25 cellular contexts compared by ENCODE assay signal in genomic region chr10:110483633-110484032, GRCh38.
"Had no signal": no experiment of that assay in that cellular context is flagged by ENCODE, and none has a peak within 500 bp of the region (broad histone marks: within the 10 kb centered on the region; RNA-seq: fewer than 3 reads in every experiment).

No MANE protein-coding gene starts in this region.

- H3K27ac ChIP-seq: esophagus muscularis mucosa, lower lobe of right lung, sigmoid colon, transverse colon, uterus had no signal

- H3K4me1 ChIP-seq: lower lobe of right lung, transverse colon, uterus had no signal

- H3K27ac Mint-ChIP-seq: activated naive CD8-positive, alpha-beta T cell treated with anti-CD3 and anti-CD28 coated beads for 36 hours; activated T-helper 2 cell treated with anti-CD3 and anti-CD28 coated beads, Interferon-gamma antibody, Interleukin-2, Interleukin-4, amounts not matched to agents 10 μg/mL and 5 μg/mL and 100 μg/mL, durations not matched to agents 14 hours and 24 hours and 36 hours; naive thymus-derived CD4-positive, alpha-beta T cell; stimulated activated naive B cell treated with anti-CD40 and anti-IgM and Interleukin-4, amounts not matched to agents 10 μg/mL and 1 μg/mL and 100 μg/mL, for 72 hours; T-helper 17 cell had no signal

- DNase-seq: activated CD4-positive, alpha-beta T cell treated with anti-CD3 and anti-CD28 coated beads for 1 hour; activated CD8-positive, alpha-beta memory T cell treated with anti-CD3 and anti-CD28 coated beads, Interleukin-2, amount 50 U/mL, for 48 hours; activated naive CD4-positive, alpha-beta T cell; activated naive CD8-positive, alpha-beta T cell treated with anti-CD3 and anti-CD28 coated beads for 36 hours; activated T-cell treated with anti-CD3 and anti-CD28 coated beads, Interleukin-2, amount 50 U/mL, for 4 hours; central memory CD4-positive, alpha-beta T cell; effector memory CD4-positive, alpha-beta T cell; hypothalamus; lower lobe of right lung; naive thymus-derived CD4-positive, alpha-beta T cell; occipital lobe; sigmoid colon; stimulated activated CD4-positive, alpha-beta T cell treated with anti-CD3 and anti-CD28 coated beads, Interleukin-2, amount 100 ng/mL, for 48 hours; stimulated activated CD8-positive, alpha-beta memory T cell treated with anti-CD3 and anti-CD28 coated beads, Interleukin-4, amount 100 ng/mL, for 48 hours; stimulated activated naive B cell treated with anti-CD40 and anti-IgM and Interleukin-4, amounts not matched to agents 10 μg/mL and 1 μg/mL and 100 μg/mL, for 72 hours; T-helper 17 cell; transverse colon; uterus had no signal

- H3K36me3 ChIP-seq: esophagus muscularis mucosa, lower lobe of right lung, sigmoid colon, transverse colon, uterus had no signal

- H3K27me3 ChIP-seq: esophagus muscularis mucosa, sigmoid colon, uterus had no signal

- H3K4me3 ChIP-seq: esophagus muscularis mucosa, lower lobe of right lung, sigmoid colon, transverse colon, uterus had no signal

- FAIRE-seq: astrocyte, endothelial cell of umbilical vein, frontal cortex, islet of Langerhans had no signal

- H3K36me3 Mint-ChIP-seq: activated naive CD8-positive, alpha-beta T cell treated with anti-CD3 and anti-CD28 coated beads for 36 hours had no signal

- ATAC-seq: activated T-cell treated with anti-CD3 and anti-CD28 coated beads, Interleukin-2, amount 50 U/mL, for 4 hours; lower lobe of right lung; naive thymus-derived CD4-positive, alpha-beta T cell; stimulated activated naive B cell treated with anti-CD40 and anti-IgM and Interleukin-4, amounts not matched to agents 10 μg/mL and 1 μg/mL and 100 μg/mL, for 72 hours; T-helper 17 cell had no signal

- H3K27me3 Mint-ChIP-seq: T-helper 17 cell had no signal

- H3K9me3 ChIP-seq: esophagus muscularis mucosa, lower lobe of right lung, sigmoid colon, transverse colon, uterus had no signal

- H3K9me3 Mint-ChIP-seq: activated naive CD8-positive, alpha-beta T cell treated with anti-CD3 and anti-CD28 coated beads for 36 hours; activated T-cell treated with anti-CD3 and anti-CD28 coated beads, Interleukin-2, amount 50 U/mL, for 4 hours; activated T-helper 2 cell treated with anti-CD3 and anti-CD28 coated beads, Interferon-gamma antibody, Interleukin-2, Interleukin-4, amounts not matched to agents 10 μg/mL and 5 μg/mL and 100 μg/mL, durations not matched to agents 14 hours and 24 hours and 36 hours; naive thymus-derived CD4-positive, alpha-beta T cell; neural crest cell had no signal

- H3K4me3 Mint-ChIP-seq: activated naive CD8-positive, alpha-beta T cell treated with anti-CD3 and anti-CD28 coated beads for 36 hours; activated T-cell treated with anti-CD3 and anti-CD28 coated beads, Interleukin-2, amount 50 U/mL, for 4 hours; naive thymus-derived CD4-positive, alpha-beta T cell; neural crest cell; stimulated activated naive B cell treated with anti-CD40 and anti-IgM and Interleukin-4, amounts not matched to agents 10 μg/mL and 1 μg/mL and 100 μg/mL, for 72 hours; T-helper 17 cell had no signal
